8 cellular contexts compared by ENCODE assay signal in the genomic region with DNA sequence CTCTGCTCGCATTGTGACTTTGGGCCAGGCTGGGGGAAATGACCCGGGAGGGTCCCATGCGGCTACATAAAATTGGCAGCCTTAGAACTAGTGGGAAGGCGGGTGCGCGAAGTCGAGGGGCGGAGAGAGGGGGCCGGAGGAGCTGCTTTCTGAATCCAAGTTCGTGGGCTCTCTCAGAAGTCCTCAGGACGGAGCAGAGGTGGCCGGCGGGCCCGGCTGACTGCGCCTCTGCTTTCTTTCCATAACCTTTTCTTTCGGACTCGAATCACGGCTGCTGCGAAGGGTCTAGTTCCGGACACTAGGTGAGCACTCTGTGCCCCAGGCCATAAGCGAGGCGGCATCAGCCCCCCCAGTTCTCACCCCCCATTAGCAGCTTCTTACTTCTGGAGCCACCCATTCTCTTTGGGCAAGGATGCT. TPM values are rescaled to one million over a fixed set of nuclear protein-coding genes. Genes with fewer than 3 reads are reported as not detected.
A peak's percentile ranks its signal among the peaks of the same experiment; 100 is the strongest.
DNase-seq lines count a peak whose midpoint lies in the region; ATAC-seq, FAIRE-seq and TF ChIP-seq lines count a peak whose summit lies in the region.

A gene with protein sequence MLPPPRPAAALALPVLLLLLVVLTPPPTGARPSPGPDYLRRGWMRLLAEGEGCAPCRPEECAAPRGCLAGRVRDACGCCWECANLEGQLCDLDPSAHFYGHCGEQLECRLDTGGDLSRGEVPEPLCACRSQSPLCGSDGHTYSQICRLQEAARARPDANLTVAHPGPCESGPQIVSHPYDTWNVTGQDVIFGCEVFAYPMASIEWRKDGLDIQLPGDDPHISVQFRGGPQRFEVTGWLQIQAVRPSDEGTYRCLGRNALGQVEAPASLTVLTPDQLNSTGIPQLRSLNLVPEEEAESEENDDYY (plus strand): TSS at position 176 of the 417 bp plus-strand sequence. CDS start 604 bp downstream, outside the sequence.

- peak within 1 kb of the TSS; percentile 98 for H3K9ac ChIP-seq in keratinocyte (ENCODE audit: control insufficient read depth, extremely low read depth, insufficient read depth, low read length)

- peak within 1 kb of the TSS; percentile 85 to 96 (median 95) for H3K4me3 ChIP-seq in keratinocyte (ENCODE audit: control insufficient read depth in 2 of 3, extremely low read depth in 1 of 3, insufficient read depth in 2 of 3, low read depth in 1 of 3, low read length in 3 of 3)

- H2AFZ ChIP-seq in keratinocyte (ENCODE audit: control insufficient read depth, low read length): peak within 1 kb of the TSS; percentile 100

- H3K36me3 ChIP-seq in keratinocyte (ENCODE audit: control insufficient read depth in 2 of 2, extremely low read depth in 1 of 2, insufficient read depth in 2 of 2, low read length in 2 of 2): no peaks in the 10 kb centered on the region

- ATAC-seq in HG03520 (IDR thresholded peaks at IDR 0.05; ENCODE audit: unreplicated experiment) (no peak), esophagus mucosa (no peak)

- DNase-seq in NCI-H510A treated with DMSO at 0.1 percent for 48 hours (lab: John Stamatoyannopoulos, UW) (peak; percentile 60), NCI-H510A (lab: John Stamatoyannopoulos, UW) (no peak), keratinocyte (ENCODE audit: low read depth, low spot score) (no peak), GM20000 (ENCODE audit: low spot score) (no peak)
- DNase-seq in activated naive CD8-positive, alpha-beta T cell treated with anti-CD3 and anti-CD28 coated beads for 36 hours: no peak

- peaks cover 6% of the 10 kb centered on the region for H3K79me2 ChIP-seq in keratinocyte (ENCODE audit: control insufficient read depth, insufficient read depth, low read length)

- FAIRE-seq in keratinocyte (lab: Jason Lieb, UNC): no peak

- peaks cover 50% of the 10 kb centered on the region for H3K27me3 Mint-ChIP-seq in activated naive CD8-positive, alpha-beta T cell treated with anti-CD3 and anti-CD28 coated beads for 36 hours

- peaks cover 26% of the 10 kb centered on the region for H3K27me3 ChIP-seq in keratinocyte (ENCODE audit: control insufficient read depth, extremely low read depth, insufficient read depth, low read length)

- H3K9me1 ChIP-seq in keratinocyte (ENCODE audit: control insufficient read depth, extremely low read depth, insufficient read depth, low read length): no peaks in the 10 kb centered on the region

- no peaks in the 10 kb centered on the region for H4K20me1 ChIP-seq in keratinocyte (ENCODE audit: control insufficient read depth, extremely low read depth, insufficient read depth, low read length)

- peak within 1 kb of the TSS; percentile 91 for H3K27ac Mint-ChIP-seq in activated naive CD8-positive, alpha-beta T cell treated with anti-CD3 and anti-CD28 coated beads for 36 hours

- no peaks in the 10 kb centered on the region for H3K9me3 ChIP-seq in keratinocyte (ENCODE audit: control insufficient read depth, low read depth, low read length)

- peak within 1 kb of the TSS; percentile 97 for H3K27ac ChIP-seq in keratinocyte (ENCODE audit: control insufficient read depth, insufficient read depth, low read length)
- H3K27ac ChIP-seq in temporal lobe (ENCODE audit: low read depth, low read length): peak within 1 kb of the TSS; percentile 74

- peak within 1 kb of the TSS; percentile 97 for H3K4me3 Mint-ChIP-seq in activated naive CD8-positive, alpha-beta T cell treated with anti-CD3 and anti-CD28 coated beads for 36 hours

- H3K4me1 ChIP-seq in keratinocyte (ENCODE audit: control insufficient read depth, extremely low read depth, insufficient read depth, low read length): peaks cover 25% of the 10 kb centered on the region

- H3K4me2 ChIP-seq in keratinocyte (ENCODE audit: control insufficient read depth, extremely low read depth, insufficient read depth, low read depth, low read length): peak within 1 kb of the TSS; percentile 96

- H3K4me1 Mint-ChIP-seq in activated naive CD8-positive, alpha-beta T cell treated with anti-CD3 and anti-CD28 coated beads for 36 hours: peaks cover 24% of the 10 kb centered on the region

- TF ChIP-seq CTCF in keratinocyte (optimal IDR thresholded peaks at IDR 0.05 in 1 of 3, IDR thresholded peaks at IDR 0.05 in 1 of 3, conservative IDR thresholded peaks at IDR 0.05 in 1 of 3; ENCODE audit: extremely low read depth in 1 of 3, insufficient read depth in 2 of 3, low read length in 3 of 3): no peak
- no peak for TF ChIP-seq CTCF in GM20000 (IDR thresholded peaks at IDR 0.05; ENCODE audit: extremely low read depth, missing control alignments)

- dilution Hi-C loops in keratinocyte (cut with MboI; ENCODE audit: extremely low pct_ligation_motif_present, low sequenced_read_pairs): no loop called here

- H3K36me3 Mint-ChIP-seq in activated naive CD8-positive, alpha-beta T cell treated with anti-CD3 and anti-CD28 coated beads for 36 hours: peaks cover 1% of the 10 kb centered on the region

- no peaks in the 10 kb centered on the region for H3K9me3 Mint-ChIP-seq in activated naive CD8-positive, alpha-beta T cell treated with anti-CD3 and anti-CD28 coated beads for 36 hours

RNA-seq across cellular contexts. Expression of the gene that starts here (rescaled TPM):
- total RNA-seq in activated naive CD8-positive, alpha-beta T cell treated with anti-CD3 and anti-CD28 coated beads for 36 hours: under 1 TPM; 0.25 to 0.28 TPM
- polyA plus RNA-seq in keratinocyte: 0.08 to 0.18 TPM (median 0.18 TPM) in 3 replicates
- polyA plus RNA-seq in keratinocyte (2011; ENCODE audit: low read depth): 0.40 TPM
- 0.06 and 0.07 TPM in 2 replicates for polyA plus RNA-seq in keratinocyte (2011; cell fraction: cytosol; rRNA removed)
- polyA plus RNA-seq in keratinocyte (2011; cell fraction: nucleus; rRNA removed): 0.11 TPM in 1 of 2 replicates, not detected in the other
- 0.18 and 0.72 TPM in 2 replicates for polyA plus RNA-seq in keratinocyte (2012; ENCODE audit: low replicate concordance)
- polyA minus RNA-seq in keratinocyte: 0.36 to 0.38 TPM in 2 of 3 replicates, not detected in the other
- polyA minus RNA-seq in keratinocyte (2011; cell fraction: cytosol; rRNA and poly(A)+ RNA removed): 0.96 TPM
- polyA minus RNA-seq in keratinocyte (2011; cell fraction: nucleus; rRNA and poly(A)+ RNA removed): not detected in 2 replicates
- total RNA-seq in temporal lobe: 0.25 TPM
- 4.1 TPM for total RNA-seq in esophagus mucosa
